15 cellular contexts compared by ENCODE assay signal in the genomic region with DNA sequence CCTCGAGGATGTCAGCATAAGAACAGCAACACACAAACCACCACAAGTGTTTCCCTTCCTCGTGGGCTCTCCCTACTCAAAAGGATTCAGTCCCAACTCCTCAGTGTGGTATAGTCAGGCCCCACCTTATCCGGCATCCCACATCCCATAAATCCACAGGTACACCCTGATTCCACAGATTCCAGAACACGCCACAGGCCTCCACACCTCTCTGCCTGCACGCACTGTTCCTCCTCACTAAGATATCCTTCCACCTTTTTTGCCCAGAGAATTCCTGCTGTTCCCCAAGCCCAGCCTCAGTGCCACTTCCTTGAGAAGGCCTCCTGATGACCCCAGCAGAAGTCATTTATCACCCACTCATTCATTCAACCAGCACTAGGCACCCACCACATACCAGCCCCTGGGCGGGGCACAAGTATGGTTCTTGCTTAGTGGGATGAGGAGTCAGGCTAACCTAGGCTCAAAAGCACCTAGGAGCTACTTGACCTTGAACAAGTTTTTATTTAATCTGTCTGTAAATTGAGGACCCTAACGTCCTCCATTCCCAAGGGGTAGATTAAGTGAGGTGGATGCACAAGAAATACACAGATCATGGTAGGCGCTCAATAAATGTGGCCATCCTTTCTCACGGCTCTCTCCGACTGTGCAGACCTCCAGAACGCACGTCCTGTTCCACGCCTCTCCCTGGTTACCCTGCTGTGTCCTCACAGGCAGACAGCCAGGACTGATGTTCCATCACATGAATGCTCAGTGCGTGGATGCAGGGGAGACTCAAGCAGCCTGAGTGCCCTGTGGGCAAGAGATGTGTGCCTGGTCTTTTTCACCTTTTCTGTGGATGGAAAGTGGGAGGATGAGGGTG. TPM values are rescaled to one million over a fixed set of nuclear protein-coding genes. Genes with fewer than 3 reads are reported as not detected.
DNase-seq lines count a peak whose midpoint lies in the region; ATAC-seq and TF ChIP-seq lines count a peak whose summit lies in the region.
"Had no signal": no experiment of that assay in that cellular context is flagged by ENCODE, and none has a peak within 500 bp of the region (broad histone marks: within the 10 kb centered on the region; RNA-seq: fewer than 3 reads in every experiment).

No MANE protein-coding gene starts in this region.

- intact Hi-C loops in Right ventricle myocardium inferior (cut with DNase I), result no loop called here
- intact Hi-C loops in cardiac septum (cut with DNase I), result no loop called here

- DNase-seq in Right ventricle myocardium inferior (ENCODE audit: missing footprints), result no peak
- no peak for DNase-seq in cardiac septum (ENCODE audit: low spot score)
- DNase-seq in activated naive CD8-positive, alpha-beta T cell treated with anti-CD3 and anti-CD28 coated beads, Interleukin-2, amount 50 U/mL, for 24 hours, result no peak
- no peak for DNase-seq in mesothelial cell of epicardium (ENCODE audit: low spot score in 2 of 2, unreplicated experiment in 2 of 2)
- no peak for DNase-seq in NK-92 (lab: John Stamatoyannopoulos, UW; ENCODE audit: unreplicated experiment)
- no peak for DNase-seq in DMS114 treated with DMSO at 0.1 percent for 48 hours (lab: John Stamatoyannopoulos, UW; ENCODE audit: unreplicated experiment)
- DNase-seq: AML-193, colonic mucosa, OCI-M1, SW 1271 had no signal

- H3K9me3 Mint-ChIP-seq in activated naive CD8-positive, alpha-beta T cell treated with anti-CD3 and anti-CD28 coated beads, Interleukin-2, amount 50 U/mL, for 24 hours, result no peaks in the 10 kb centered on the region
- no peaks in the 10 kb centered on the region for H3K9me3 Mint-ChIP-seq in mesothelial cell of epicardium

- no peak for TF ChIP-seq CTCF in mesothelial cell of epicardium (IDR thresholded peaks at IDR 0.05; ENCODE audit: unreplicated experiment)

- H3K27me3 Mint-ChIP-seq in activated naive CD8-positive, alpha-beta T cell treated with anti-CD3 and anti-CD28 coated beads, Interleukin-2, amount 50 U/mL, for 24 hours, result peaks cover 74% of the 10 kb centered on the region
- peaks cover 46% of the 10 kb centered on the region for H3K27me3 Mint-ChIP-seq in mesothelial cell of epicardium (ENCODE audit: low read depth)

- H3K27ac Mint-ChIP-seq in activated naive CD8-positive, alpha-beta T cell treated with anti-CD3 and anti-CD28 coated beads, Interleukin-2, amount 50 U/mL, for 24 hours, result peak overlapping the region; percentile 8
- peak overlapping the region; percentile 64 for H3K27ac Mint-ChIP-seq in mesothelial cell of epicardium

- no peaks in the 10 kb centered on the region for H3K36me3 Mint-ChIP-seq in activated naive CD8-positive, alpha-beta T cell treated with anti-CD3 and anti-CD28 coated beads, Interleukin-2, amount 50 U/mL, for 24 hours (ENCODE audit: low read depth)
- H3K36me3 Mint-ChIP-seq in mesothelial cell of epicardium, result no peaks in the 10 kb centered on the region

- ATAC-seq in Right ventricle myocardium inferior (peak; percentile 33), HG02884 (IDR thresholded peaks at IDR 0.05; ENCODE audit: unreplicated experiment) (no peak), HG03439 (IDR thresholded peaks at IDR 0.05; ENCODE audit: unreplicated experiment) (no peak)
- no peak for ATAC-seq in activated naive CD8-positive, alpha-beta T cell treated with anti-CD3 and anti-CD28 coated beads, Interleukin-2, amount 50 U/mL, for 24 hours
- ATAC-seq: esophagus mucosa, left lung had no signal

- peak overlapping the region; percentile 40 for H3K4me3 Mint-ChIP-seq in activated naive CD8-positive, alpha-beta T cell treated with anti-CD3 and anti-CD28 coated beads, Interleukin-2, amount 50 U/mL, for 24 hours
- H3K4me3 Mint-ChIP-seq in mesothelial cell of epicardium, result peak overlapping the region; percentile 69

- peaks cover 12% of the 10 kb centered on the region for H3K4me1 Mint-ChIP-seq in activated naive CD8-positive, alpha-beta T cell treated with anti-CD3 and anti-CD28 coated beads, Interleukin-2, amount 50 U/mL, for 24 hours
- H3K4me1 Mint-ChIP-seq in mesothelial cell of epicardium, result peaks cover 41% of the 10 kb centered on the region

RNA-seq across cellular contexts. Expression of gene KCNJ4, which starts 2.1 kb away (rescaled TPM):
- total RNA-seq in Right ventricle myocardium inferior, result 16.0 TPM
- total RNA-seq in cardiac septum, result 67.8 TPM
- 2.5 to 2.8 TPM (median 2.6 TPM) in 3 replicates for total RNA-seq in mesothelial cell of epicardium
- total RNA-seq: colonic mucosa, esophagus mucosa, left lung, urinary bladder had no signal

RNA-seq across cellular contexts. Expression of gene KDELR3, which starts 10.8 kb away (rescaled TPM):
- total RNA-seq in Right ventricle myocardium inferior (4.4 TPM), cardiac septum (18.2 TPM), mesothelial cell of epicardium (14.5 to 15.6 TPM (median 14.6 TPM) in 3 replicates)

RNA-seq across cellular contexts. Expression of gene DDX17, which starts 49.0 kb away (rescaled TPM):
- total RNA-seq in Right ventricle myocardium inferior, result 195 TPM
- total RNA-seq in cardiac septum, result 215 TPM
- total RNA-seq in mesothelial cell of epicardium, result 694 to 717 TPM (median 708 TPM) in 3 replicates
